1 cellular context compared by ENCODE assay signal in the genomic region with DNA sequence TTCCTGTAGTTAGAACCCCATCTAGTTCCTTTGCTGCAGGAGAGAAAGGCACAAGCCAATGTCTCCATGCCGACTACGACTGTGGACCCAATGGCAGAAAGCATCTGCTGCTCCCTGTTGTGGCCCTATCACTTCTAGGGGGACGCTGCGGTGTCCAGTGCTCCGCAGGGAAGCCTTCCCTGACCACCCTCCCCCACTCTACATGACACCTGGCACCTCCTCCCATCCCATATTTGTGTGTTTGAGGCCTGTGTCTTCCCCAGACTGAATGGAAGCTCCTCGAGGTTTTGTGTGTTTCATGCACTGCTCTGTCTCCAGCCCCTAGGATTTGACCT.
TF ChIP-seq lines count a peak whose summit lies in the region.

No MANE protein-coding gene starts in this region.

TF ChIP-seq in IMR-90, 13 proteins besides CTCF, POLR2A, EP300 and RAD21 (continued from another document):
- TF ChIP-seq CEBPB (IDR thresholded peaks at IDR 0.05; ENCODE audit: low read depth, low read length) (no peak), MAFK (IDR thresholded peaks at IDR 0.05; ENCODE audit: low read depth, low read length) (no peak), BHLHE40 (IDR thresholded peaks at IDR 0.05; ENCODE audit: low read depth, low read length) (no peak), MAZ (IDR thresholded peaks at IDR 0.05; ENCODE audit: borderline replicate concordance, low read depth, low read length) (no peak), FOS (IDR thresholded peaks at IDR 0.05; ENCODE audit: low read depth, low read length) (no peak)
- TF ChIP-seq, protein P1, sequence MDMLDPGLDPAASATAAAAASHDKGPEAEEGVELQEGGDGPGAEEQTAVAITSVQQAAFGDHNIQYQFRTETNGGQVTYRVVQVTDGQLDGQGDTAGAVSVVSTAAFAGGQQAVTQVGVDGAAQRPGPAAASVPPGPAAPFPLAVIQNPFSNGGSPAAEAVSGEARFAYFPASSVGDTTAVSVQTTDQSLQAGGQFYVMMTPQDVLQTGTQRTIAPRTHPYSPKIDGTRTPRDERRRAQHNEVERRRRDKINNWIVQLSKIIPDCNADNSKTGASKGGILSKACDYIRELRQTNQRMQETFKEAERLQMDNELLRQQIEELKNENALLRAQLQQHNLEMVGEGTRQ (IDR thresholded peaks at IDR 0.05; ENCODE audit: low read depth, low read length) = no peak
